15 cellular contexts compared by ENCODE assay signal in genomic region chr3:11230125-11230524, GRCh38.
"Had no signal": no experiment of that assay in that cellular context is flagged by ENCODE, and none has a peak within 500 bp of the region (broad histone marks: within the 10 kb centered on the region; RNA-seq: fewer than 3 reads in every experiment).

No MANE protein-coding gene starts in this region.

- H3K79me2 ChIP-seq: parathyroid adenoma had no signal

- H3K4me1 ChIP-seq: parathyroid adenoma had no signal

- H3K36me3 ChIP-seq: sigmoid colon, spleen had no signal

- ATAC-seq: activated CD8-positive, alpha-beta memory T cell treated with anti-CD3 and anti-CD28 coated beads, Interleukin-2, amount 10 ng/mL, durations not matched to agents 7 days and 5 days; body of pancreas; natural killer cell; stimulated activated memory B cell treated with anti-CD40 and anti-IgM and Interleukin-4, amounts not matched to agents 10 μg/mL and 1 μg/mL and 100 μg/mL, for 72 hours had no signal

- H2AFZ ChIP-seq: parathyroid adenoma had no signal

- H3K27me3 ChIP-seq: body of pancreas, sigmoid colon had no signal

- H3K4me3 ChIP-seq: body of pancreas, sigmoid colon, spleen had no signal

- H3K9me3 ChIP-seq: body of pancreas, sigmoid colon, spleen had no signal

- H3K27ac ChIP-seq: body of pancreas, parathyroid adenoma, spleen had no signal

- H3K9ac ChIP-seq: parathyroid adenoma had no signal

- DNase-seq: activated B cell treated with CpG ODN at 0.5 μM for 24 hours; activated CD4-positive, alpha-beta memory T cell treated with anti-CD3 and anti-CD28 coated beads, Interleukin-2, amount 10 ng/mL, durations not matched to agents 7 days and 5 days; activated CD4-positive, alpha-beta T cell treated with anti-CD3 and anti-CD28 coated beads for 48 hours; activated CD8-positive, alpha-beta memory T cell treated with anti-CD3 and anti-CD28 coated beads, Interleukin-2, amount 10 ng/mL, durations not matched to agents 7 days and 5 days; activated naive CD8-positive, alpha-beta T cell treated with anti-CD3 and anti-CD28 coated beads for 36 hours; amniotic stem cell; body of pancreas; caudate nucleus; left cardiac atrium; natural killer cell; sigmoid colon; spleen; stimulated activated CD4-positive, alpha-beta T cell treated with anti-CD3 and anti-CD28 coated beads, Interleukin-4, amount 100 ng/mL, for 4 hours had no signal
